Comparison of ENCODE assay signal across 1 cellular context in genomic region chr4:70397580-70397979, GRCh38.
TF ChIP-seq lines count a peak whose summit lies in the region.

Gene OPRPN, plus strand, starts transcription at chr4:70397940. Its CDS starts 1,346 bp downstream, at chr4:70399286.

TF ChIP-seq in HepG2, 621 proteins besides CTCF, POLR2A, EP300 and RAD21:
- TF ChIP-seq CEBPG (CRISPR knock-in tag; IDR thresholded peaks at IDR 0.05) (no peak), PHF5A (CRISPR knock-in tag; IDR thresholded peaks at IDR 0.05; ENCODE audit: low read depth, unreplicated experiment) (no peak), ZBTB2 (CRISPR knock-in tag; IDR thresholded peaks at IDR 0.05; ENCODE audit: low read depth) (no peak), KDM1A (CRISPR knock-in tag; IDR thresholded peaks at IDR 0.05) (no peak), ZNF224 (CRISPR knock-in tag; IDR thresholded peaks at IDR 0.05) (no peak), NR2C2 (CRISPR knock-in tag; IDR thresholded peaks at IDR 0.05; ENCODE audit: borderline replicate concordance) (no peak), SKI (IDR thresholded peaks at IDR 0.05; ENCODE audit: partially characterized antibody) (no peak)
